In the genomic region with DNA sequence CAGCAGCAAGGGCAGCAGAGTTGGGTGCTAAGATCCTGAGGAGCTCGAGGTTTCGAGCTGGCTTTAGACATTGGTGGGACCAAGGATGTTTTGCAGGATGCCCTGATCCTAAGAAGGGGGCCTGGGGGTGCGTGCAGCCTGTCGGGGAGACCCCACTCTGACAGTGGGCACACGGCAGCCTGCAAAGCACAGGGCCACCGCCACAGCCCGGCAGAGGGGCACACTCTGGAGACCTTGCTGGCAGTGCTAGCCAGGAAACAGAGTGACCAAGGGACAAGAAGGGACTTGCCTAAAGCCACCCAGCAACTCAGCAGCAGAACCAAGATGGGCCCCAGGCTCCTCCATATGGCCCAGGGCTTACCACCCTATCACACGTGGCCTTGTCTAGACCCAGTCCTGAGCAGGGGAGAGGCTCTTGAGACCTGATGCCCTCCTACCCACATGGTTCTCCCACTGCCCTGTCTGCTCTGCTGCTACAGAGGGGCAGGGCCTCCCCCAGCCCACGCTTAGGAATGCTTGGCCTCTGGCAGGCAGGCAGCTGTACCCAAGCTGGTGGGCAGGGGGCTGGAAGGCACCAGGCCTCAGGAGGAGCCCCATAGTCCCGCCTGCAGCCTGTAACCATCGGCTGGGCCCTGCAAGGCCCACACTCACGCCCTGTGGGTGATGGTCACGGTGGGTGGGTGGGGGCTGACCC, we compare ENCODE assay signal across 25 cellular contexts. TPM values are rescaled to one million over a fixed set of nuclear protein-coding genes. Genes with fewer than 3 reads are reported as not detected.
DNase-seq lines count a peak whose midpoint lies in the region; ATAC-seq, FAIRE-seq and TF ChIP-seq lines count a peak whose summit lies in the region.
"Had no signal": no experiment of that assay in that cellular context is flagged by ENCODE, and none has a peak within 500 bp of the region (broad histone marks: within the 10 kb centered on the region; RNA-seq: fewer than 3 reads in every experiment).

No MANE protein-coding gene starts in this region.

- H3K27me3 ChIP-seq in GM23248 (replicated peaks; ENCODE audit: insufficient read depth): no peaks in the 10 kb centered on the region
- no peaks in the 10 kb centered on the region for H3K27me3 ChIP-seq in K562 (ENCODE audit: control insufficient read depth in 2 of 2, insufficient read depth in 2 of 2, low read length in 2 of 2)
- H3K27me3 ChIP-seq in smooth muscle cell (ENCODE audit: low read depth): no peaks in the 10 kb centered on the region
- H3K27me3 ChIP-seq: brain microvascular endothelial cell had no signal

- no peak for ATAC-seq in activated CD8-positive, alpha-beta T cell treated with anti-CD3 and anti-CD28 coated beads for 36 hours
- ATAC-seq in activated CD8-positive, alpha-beta T cell treated with anti-CD3 and anti-CD28 coated beads, Interleukin-2, amount 10 ng/mL, durations not matched to agents 7 days and 5 days: no peak
- ATAC-seq in K562 (no peak), sciatic nerve (no peak)
- ATAC-seq: activated CD8-positive, alpha-beta memory T cell treated with anti-CD3 and anti-CD28 coated beads, Interleukin-2, amount 10 ng/mL, durations not matched to agents 7 days and 5 days; lower lobe of right lung had no signal

- POLR2A ChIA-PET in activated CD8-positive, alpha-beta T cell treated with anti-CD3 and anti-CD28 coated beads for 36 hours (lab: Charles Lee): interaction anchor here (0.6 to 2.6 kb wide), 4 partner anchors 11 to 62 kb away, joined by 3 to 7 read pairs (median 4); no protein-coding TSS in a partner anchor
- POLR2A ChIA-PET in activated CD8-positive, alpha-beta T cell treated with anti-CD3 and anti-CD28 coated beads, Interleukin-2, amount 10 ng/mL, durations not matched to agents 7 days and 5 days (lab: Charles Lee): no interaction called here
- POLR2A ChIA-PET in K562 (lab: Yijun Ruan, JAX): interaction anchor here (0.7 to 0.9 kb wide), 5 partner anchors 14 to 1427 kb away, joined by 3 to 4 read pairs (median 3); no protein-coding TSS in a partner anchor

- H3K4me3 Mint-ChIP-seq in activated CD8-positive, alpha-beta T cell treated with anti-CD3 and anti-CD28 coated beads for 36 hours: no peak overlapping the region
- H3K4me3 Mint-ChIP-seq in activated CD8-positive, alpha-beta T cell treated with anti-CD3 and anti-CD28 coated beads, Interleukin-2, amount 10 ng/mL, durations not matched to agents 7 days and 5 days: no peak overlapping the region
- H3K4me3 Mint-ChIP-seq: activated CD8-positive, alpha-beta memory T cell treated with anti-CD3 and anti-CD28 coated beads, Interleukin-2, amount 10 ng/mL, durations not matched to agents 7 days and 5 days; type B pancreatic cell had no signal

- H3K4me1 Mint-ChIP-seq in activated CD8-positive, alpha-beta T cell treated with anti-CD3 and anti-CD28 coated beads for 36 hours (ENCODE audit: low read depth): peaks cover 13% of the 10 kb centered on the region
- H3K4me1 Mint-ChIP-seq in activated CD8-positive, alpha-beta T cell treated with anti-CD3 and anti-CD28 coated beads, Interleukin-2, amount 10 ng/mL, durations not matched to agents 7 days and 5 days (ENCODE audit: low read depth): peaks cover 9% of the 10 kb centered on the region

- H3K4me2 ChIP-seq in GM23248 (ENCODE audit: unreplicated experiment) (no peak overlapping the region), K562 (ENCODE audit: insufficient read depth, low read length) (no peak overlapping the region), smooth muscle cell (no peak overlapping the region)

- no peak for FAIRE-seq in K562 (lab: Jason Lieb, UNC)
- FAIRE-seq: A204.1, endometrium, keratinocyte had no signal

- no peaks in the 10 kb centered on the region for H3K9me2 ChIP-seq in GM23248 (ENCODE audit: insufficient read depth)

- no peaks in the 10 kb centered on the region for H3K9me3 ChIP-seq in GM23248 (ENCODE audit: low read depth)
- H3K9me3 ChIP-seq in K562 (replicated peaks; ENCODE audit: control insufficient read depth, insufficient read depth, low read depth, low read length): no peaks in the 10 kb centered on the region
- H3K9me3 ChIP-seq in smooth muscle cell (replicated peaks; ENCODE audit: low read depth): no peaks in the 10 kb centered on the region
- H3K9me3 ChIP-seq: lower lobe of right lung, prostate gland had no signal

- 87% methylated on average over 13 of the region's 13 CpGs for WGBS in GM23248 (ENCODE audit: low coverage in 1 of 2, low lambda C conversion rate in 2 of 2, missing lambda C conversion rate in 2 of 2), 2 experiments
- WGBS in K562 (ENCODE audit: insufficient coverage, low coverage, missing lambda C conversion rate): 89% methylated on average over 12 of the region's 13 CpGs
- 93% methylated on average over 13 of the region's 13 CpGs for WGBS in smooth muscle cell (ENCODE audit: low lambda C conversion rate)

- no TSS peak for BruUV-seq in K562 (replicated peaks; lab: Mats Ljungman, UMichigan)

- in situ Hi-C loops in GM23248 (cut with MboI) (no loop called here), K562 (cut with MboI) (no loop called here)

- TF ChIP-seq CTCF in activated CD8-positive, alpha-beta T cell treated with anti-CD3 and anti-CD28 coated beads for 36 hours (IDR thresholded peaks at IDR 0.05): no peak
- no peak for TF ChIP-seq CTCF in K562 (IDR thresholded peaks at IDR 0.05 in 2 of 3, conservative IDR thresholded peaks at IDR 0.05 in 1 of 3; ENCODE audit: insufficient read depth in 2 of 3, low read depth in 1 of 3, low read length in 3 of 3)
- no peak for TF ChIP-seq CTCF in smooth muscle cell (IDR thresholded peaks at IDR 0.05; ENCODE audit: borderline replicate concordance, insufficient read depth, poor library complexity, severe bottlenecking)

- TF ChIP-seq RAD21 in K562 (CRISPR knock-in tag; conservative IDR thresholded peaks at IDR 0.05 in 1 of 2, IDR thresholded peaks at IDR 0.05 in 1 of 2): no peak

- TF ChIP-seq POLR2A in K562 (conservative IDR thresholded peaks at IDR 0.05): no peak; the same call in none of the 2 replicates

- H3K36me3 ChIP-seq in GM23248 (ENCODE audit: low read depth): peaks cover 49% of the 10 kb centered on the region
- H3K36me3 ChIP-seq in K562 (ENCODE audit: control insufficient read depth, insufficient read depth, low read length): peaks cover 87% of the 10 kb centered on the region
- peaks cover 7% of the 10 kb centered on the region for H3K36me3 ChIP-seq in smooth muscle cell (ENCODE audit: low read depth)

- H4K20me1 ChIP-seq in GM23248 (ENCODE audit: insufficient read depth) (peaks cover 4% of the 10 kb centered on the region; the same call in 1 of the 2 replicates), K562 (replicated peaks; ENCODE audit: control insufficient read depth, insufficient read depth, low read length) (peaks cover 13% of the 10 kb centered on the region; the same call in 1 of the 2 replicates), smooth muscle cell (ENCODE audit: low read depth) (peaks cover 97% of the 10 kb centered on the region)

- DNase-seq in activated CD8-positive, alpha-beta T cell treated with anti-CD3 and anti-CD28 coated beads for 36 hours: no peak
- DNase-seq in activated CD8-positive, alpha-beta T cell treated with anti-CD3 and anti-CD28 coated beads, Interleukin-2, amount 10 ng/mL, durations not matched to agents 7 days and 5 days: no peak
- DNase-seq in GM23248 (no peak), K562 (ENCODE audit: extremely low read depth in 1 of 4, low spot score in 3 of 4) (no peak), smooth muscle cell (lab: John Stamatoyannopoulos, UW; ENCODE audit: unreplicated experiment) (no peak), sciatic nerve (ENCODE audit: low spot score) (no peak), NCI-H2227 (lab: John Stamatoyannopoulos, UW; ENCODE audit: unreplicated experiment) (no peak), DMS79 treated with DMSO at 0.1 percent for 48 hours (lab: John Stamatoyannopoulos, UW) (no peak)
- DNase-seq: activated CD8-positive, alpha-beta memory T cell treated with anti-CD3 and anti-CD28 coated beads, Interleukin-2, amount 10 ng/mL, durations not matched to agents 7 days and 5 days; activated effector memory CD4-positive, alpha-beta T cell treated with anti-CD3 and anti-CD28 coated beads, Interleukin-2, amount 50 U/mL, for 16 hours; brain microvascular endothelial cell; EL; GOT3; Karpas-422; lower lobe of right lung; NCI-H187; OCI-M1; SHP77; stimulated activated CD4-positive, alpha-beta T cell treated with anti-CD3 and anti-CD28 coated beads, Interleukin-4, amount 100 ng/mL, for 4 hours had no signal

- H3K79me2 ChIP-seq in GM23248 (ENCODE audit: insufficient read depth) (peaks cover 65% of the 10 kb centered on the region), K562 (ENCODE audit: control insufficient read depth, insufficient read depth, low read length) (peaks cover 8% of the 10 kb centered on the region; the same call in 2 of the 3 replicates), smooth muscle cell (ENCODE audit: low read depth) (peaks cover 12% of the 10 kb centered on the region)

- H3K27ac ChIP-seq in GM23248 (0 out of 2 replicates have a peak overlapping the region, but pooled peaks have one; percentile 0), K562 (ENCODE audit: extremely low read depth, low read depth, low read length) (no peak overlapping the region), smooth muscle cell (ENCODE audit: low read depth) (peak overlapping the region; percentile 7)
- H3K27ac ChIP-seq: brain microvascular endothelial cell, coronary artery, lower lobe of right lung, prostate gland had no signal

- intact Hi-C loops in activated CD8-positive, alpha-beta T cell treated with anti-CD3 and anti-CD28 coated beads for 36 hours (cut with micrococcal nuclease): no loop called here
- intact Hi-C loops in K562 (cut with micrococcal nuclease): loop anchor here (10.0 kb wide), 1 partner anchor 424 kb away; a partner anchor contains a TSS
- intact Hi-C loops in sciatic nerve (cut with DNase I): loop anchor here (10.0 kb wide), 1 partner anchor 434 kb away; no protein-coding TSS in a partner anchor

- H3K27ac Mint-ChIP-seq in activated CD8-positive, alpha-beta T cell treated with anti-CD3 and anti-CD28 coated beads for 36 hours: peak overlapping the region; percentile 55
- H3K27ac Mint-ChIP-seq in activated CD8-positive, alpha-beta T cell treated with anti-CD3 and anti-CD28 coated beads, Interleukin-2, amount 10 ng/mL, durations not matched to agents 7 days and 5 days: no peak overlapping the region
- H3K27ac Mint-ChIP-seq: activated CD8-positive, alpha-beta memory T cell treated with anti-CD3 and anti-CD28 coated beads, Interleukin-2, amount 10 ng/mL, durations not matched to agents 7 days and 5 days; type B pancreatic cell had no signal

- peaks cover 81% of the 10 kb centered on the region for H3F3A ChIP-seq in GM23248 (ENCODE audit: insufficient read depth)
- H3F3A ChIP-seq in smooth muscle cell (ENCODE audit: low read depth): peaks cover 65% of the 10 kb centered on the region

- no peaks in the 10 kb centered on the region for H3K27me3 Mint-ChIP-seq in activated CD8-positive, alpha-beta T cell treated with anti-CD3 and anti-CD28 coated beads for 36 hours
- no peaks in the 10 kb centered on the region for H3K27me3 Mint-ChIP-seq in activated CD8-positive, alpha-beta T cell treated with anti-CD3 and anti-CD28 coated beads, Interleukin-2, amount 10 ng/mL, durations not matched to agents 7 days and 5 days (ENCODE audit: low read depth)
- H3K27me3 Mint-ChIP-seq: activated CD8-positive, alpha-beta memory T cell treated with anti-CD3 and anti-CD28 coated beads, Interleukin-2, amount 10 ng/mL, durations not matched to agents 7 days and 5 days; type B pancreatic cell had no signal

- H3K36me3 Mint-ChIP-seq in activated CD8-positive, alpha-beta T cell treated with anti-CD3 and anti-CD28 coated beads for 36 hours (ENCODE audit: low read depth): peaks cover 30% of the 10 kb centered on the region
- peaks cover 40% of the 10 kb centered on the region for H3K36me3 Mint-ChIP-seq in activated CD8-positive, alpha-beta T cell treated with anti-CD3 and anti-CD28 coated beads, Interleukin-2, amount 10 ng/mL, durations not matched to agents 7 days and 5 days (ENCODE audit: low read depth)

- CTCF ChIA-PET in activated CD8-positive, alpha-beta T cell treated with anti-CD3 and anti-CD28 coated beads for 36 hours (lab: Charles Lee): interaction anchor here (2.2 kb wide), 1 partner anchor 63 kb away, joined by 6 read pairs; no protein-coding TSS in a partner anchor
- CTCF ChIA-PET in activated CD8-positive, alpha-beta T cell treated with anti-CD3 and anti-CD28 coated beads, Interleukin-2, amount 10 ng/mL, durations not matched to agents 7 days and 5 days (lab: Charles Lee): interaction anchor here (0.6 to 1.2 kb wide), 3 partner anchors 15 to 255 kb away, joined by 3 read pairs; no protein-coding TSS in a partner anchor
- CTCF ChIA-PET in K562 (lab: Yijun Ruan, JAX; ENCODE audit: low intra/inter-chr PET ratio): no interaction called here

- H2AFZ ChIP-seq in GM23248: no peak overlapping the region
- no peak overlapping the region for H2AFZ ChIP-seq in K562 (ENCODE audit: low read depth, low read length)
- no peak overlapping the region for H2AFZ ChIP-seq in smooth muscle cell (ENCODE audit: low read depth)

- H3K4me3 ChIP-seq in GM23248: no peak overlapping the region
- H3K4me3 ChIP-seq in K562: no peak overlapping the region
- H3K4me3 ChIP-seq in smooth muscle cell: no peak overlapping the region
- H3K4me3 ChIP-seq: coronary artery, lower lobe of right lung, prostate gland had no signal

- H3K9ac ChIP-seq in GM23248 (no peak overlapping the region), K562 (ENCODE audit: insufficient read depth in 1 of 2, low read depth in 2 of 2, low read length in 2 of 2) (no peak overlapping the region), smooth muscle cell (ENCODE audit: low read depth) (no peak overlapping the region)

- no peaks in the 10 kb centered on the region for H3K9me3 Mint-ChIP-seq in activated CD8-positive, alpha-beta T cell treated with anti-CD3 and anti-CD28 coated beads for 36 hours
- no peaks in the 10 kb centered on the region for H3K9me3 Mint-ChIP-seq in activated CD8-positive, alpha-beta T cell treated with anti-CD3 and anti-CD28 coated beads, Interleukin-2, amount 10 ng/mL, durations not matched to agents 7 days and 5 days (ENCODE audit: insufficient read depth)
- H3K9me3 Mint-ChIP-seq: type B pancreatic cell had no signal

- no peak for TF ChIP-seq EP300 in K562 (IDR thresholded peaks at IDR 0.05; ENCODE audit: low read length)

- H3K4me1 ChIP-seq in GM23248 (ENCODE audit: insufficient read depth) (peaks cover 12% of the 10 kb centered on the region), K562 (replicated peaks in 1 of 2; ENCODE audit: control insufficient read depth in 2 of 2, insufficient read depth in 2 of 2, low read length in 2 of 2) (peaks cover 3 to 22% of the 10 kb centered on the region in 2 experiments; a peak in 4 of 5 replicates), smooth muscle cell (ENCODE audit: low read depth) (peaks cover 3% of the 10 kb centered on the region)
- H3K4me1 ChIP-seq: prostate gland had no signal

- no peaks in the 10 kb centered on the region for H3K9me1 ChIP-seq in K562 (ENCODE audit: control insufficient read depth, insufficient read depth, low read length)

RNA-seq across cellular contexts. Expression of a gene that starts 18.8 kb away (rescaled TPM):
- total RNA-seq in activated CD8-positive, alpha-beta T cell treated with anti-CD3 and anti-CD28 coated beads for 36 hours: 100 to 1,000 TPM; 107 to 116 TPM
- 100 to 1,000 TPM; 146 to 148 TPM for total RNA-seq in activated CD8-positive, alpha-beta T cell treated with anti-CD3 and anti-CD28 coated beads, Interleukin-2, amount 10 ng/mL, durations not matched to agents 7 days and 5 days
- total RNA-seq in GM23248 (2014; rRNA removed; shearing (Covaris generic)): 477 and 510 TPM in 2 replicates
- 362 and 387 TPM in 2 replicates for polyA plus RNA-seq in GM23248 (2016; fragmentation: Nextera tagmentation; extraction: Ambion mirVana)
- 177 and 213 TPM in 2 replicates for total RNA-seq in K562 (2011; cell fraction: chromatin; rRNA removed; ENCODE audit: low replicate concordance)
- 209 and 221 TPM in 2 replicates for total RNA-seq in K562 (2011; cell fraction: nucleolus; rRNA removed)
- total RNA-seq in K562 (2011; cell fraction: nucleoplasm; rRNA removed): 193 and 199 TPM in 2 replicates
- 79.1 and 105 TPM in 2 replicates for total RNA-seq in K562 (2014; rRNA removed)
- 69.1 and 72.5 TPM in 2 replicates for total RNA-seq in K562 (2014; rRNA removed; fragmentation: Illumina TruSeq; extraction: Trizol)
- 97.5 and 98.2 TPM in 2 replicates for total RNA-seq in K562 (2015; rRNA removed; fragmentation: Illumina TruSeq; extraction: Trizol)
- total RNA-seq in K562 (2021): 112 and 113 TPM in 2 replicates
- polyA plus RNA-seq in K562 (2011; rRNA removed): 137 and 140 TPM in 2 replicates
- 138 and 154 TPM in 2 replicates for polyA plus RNA-seq in K562 (2011; cell fraction: cytosol; rRNA removed)
- 101 and 119 TPM in 2 replicates for polyA plus RNA-seq in K562 (2011; cell fraction: nucleus; rRNA removed)
- polyA plus RNA-seq in K562 (2012): 84.1 and 153 TPM in 2 replicates
- 101 and 109 TPM in 2 replicates for polyA plus RNA-seq in K562 (2014; fragmentation: Illumina TruSeq; extraction: Trizol)
- 1 to 10 TPM; 1.9 to 5.1 TPM for polyA plus RNA-seq in K562 (2014; fragmentation: Nextera tagmentation; extraction: Ambion mirVana)
- polyA plus RNA-seq in K562 (2014; rRNA removed): 76.4 and 97.8 TPM in 2 replicates
- polyA minus RNA-seq in K562 (2011; rRNA and poly(A)+ RNA removed): 167 and 193 TPM in 2 replicates
- polyA minus RNA-seq in K562 (2011; cell fraction: cytosol; rRNA and poly(A)+ RNA removed): 80.9 and 97.1 TPM in 2 replicates
- polyA minus RNA-seq in K562 (2011; cell fraction: nucleus; rRNA and poly(A)+ RNA removed): 37.3 and 56.3 TPM in 2 replicates
- total RNA-seq in smooth muscle cell: 324 and 385 TPM in 2 replicates
- 310 and 392 TPM in 2 replicates for polyA plus RNA-seq in smooth muscle cell
- 124 TPM for total RNA-seq in sciatic nerve

RNA-seq across cellular contexts. Expression of a gene that starts 52.6 kb away (rescaled TPM):
- total RNA-seq in activated CD8-positive, alpha-beta T cell treated with anti-CD3 and anti-CD28 coated beads for 36 hours: 10 to 100 TPM; 99.0 to 99.5 TPM
- total RNA-seq in activated CD8-positive, alpha-beta T cell treated with anti-CD3 and anti-CD28 coated beads, Interleukin-2, amount 10 ng/mL, durations not matched to agents 7 days and 5 days: 10 to 100 TPM; 57.3 to 57.4 TPM
- total RNA-seq in GM23248 (2014; rRNA removed; shearing (Covaris generic)): 45.0 and 62.0 TPM in 2 replicates
- polyA plus RNA-seq in GM23248 (2016; fragmentation: Nextera tagmentation; extraction: Ambion mirVana) (54.4 and 59.1 TPM in 2 replicates), K562 (2011; rRNA removed) (69.8 and 94.4 TPM in 2 replicates), K562 (2014; fragmentation: Illumina TruSeq; extraction: Trizol) (140 and 147 TPM in 2 replicates), K562 (2014; fragmentation: Nextera tagmentation; extraction: Ambion mirVana) (10 to 100 TPM; 20.7 to 40.2 TPM), K562 (2014; rRNA removed) (103 and 113 TPM in 2 replicates), smooth muscle cell (36.9 and 37.1 TPM in 2 replicates)
- 55.5 and 61.2 TPM in 2 replicates for total RNA-seq in K562 (2011; cell fraction: chromatin; rRNA removed; ENCODE audit: low replicate concordance)
- total RNA-seq in K562 (2011; cell fraction: nucleolus; rRNA removed): 45.7 and 51.0 TPM in 2 replicates
- 45.6 and 47.1 TPM in 2 replicates for total RNA-seq in K562 (2011; cell fraction: nucleoplasm; rRNA removed)
- total RNA-seq in K562 (2014; rRNA removed) (140 and 148 TPM in 2 replicates), K562 (2014; rRNA removed; fragmentation: Illumina TruSeq; extraction: Trizol) (117 and 119 TPM in 2 replicates), K562 (2015; rRNA removed; fragmentation: Illumina TruSeq; extraction: Trizol) (131 TPM in 2 replicates), K562 (2021) (106 and 110 TPM in 2 replicates), smooth muscle cell (25.5 and 32.9 TPM in 2 replicates), sciatic nerve (26.7 TPM)
- polyA plus RNA-seq in K562 (2011; cell fraction: cytosol; rRNA removed): 80.6 and 98.7 TPM in 2 replicates
- polyA plus RNA-seq in K562 (2011; cell fraction: nucleus; rRNA removed): 36.0 and 40.8 TPM in 2 replicates
- polyA plus RNA-seq in K562 (2012): 77.9 and 122 TPM in 2 replicates
- polyA minus RNA-seq in K562 (2011; rRNA and poly(A)+ RNA removed): 63.4 and 91.2 TPM in 2 replicates
- 42.4 and 64.1 TPM in 2 replicates for polyA minus RNA-seq in K562 (2011; cell fraction: cytosol; rRNA and poly(A)+ RNA removed)
- polyA minus RNA-seq in K562 (2011; cell fraction: nucleus; rRNA and poly(A)+ RNA removed): 28.1 and 32.5 TPM in 2 replicates
